9 cellular contexts compared by ENCODE assay signal in the genomic region with DNA sequence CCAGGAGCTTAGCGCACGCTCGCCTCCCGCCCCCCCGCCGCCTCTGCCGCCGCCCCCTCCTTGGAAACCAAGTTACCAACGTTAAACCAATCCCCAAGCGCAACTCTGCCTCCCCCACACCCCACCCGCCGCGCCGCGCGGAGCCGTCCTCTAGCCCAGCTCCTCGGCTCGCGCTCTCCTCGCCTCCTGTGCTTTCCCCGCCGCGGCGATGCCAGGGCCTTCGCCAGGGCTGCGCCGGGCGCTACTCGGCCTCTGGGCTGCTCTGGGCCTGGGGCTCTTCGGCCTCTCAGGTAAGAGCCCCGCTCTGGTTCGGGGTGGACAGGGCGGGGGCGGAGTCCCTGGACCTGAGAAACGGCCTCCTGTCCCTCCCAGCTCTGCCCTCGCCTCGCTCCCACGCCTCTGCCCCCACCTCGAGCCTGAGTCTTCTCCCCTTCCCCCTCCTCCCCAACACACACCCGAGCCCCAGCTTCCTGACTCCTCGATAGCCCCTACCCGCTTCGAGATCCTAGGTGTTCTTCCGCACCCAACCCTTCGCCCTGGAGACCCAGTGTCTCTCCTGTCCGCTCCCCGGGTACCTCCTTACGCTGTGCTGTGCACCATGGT. TPM values are rescaled to one million over a fixed set of nuclear protein-coding genes. Genes with fewer than 3 reads are reported as not detected.
DNase-seq lines count a peak whose midpoint lies in the region; ATAC-seq, FAIRE-seq and TF ChIP-seq lines count a peak whose summit lies in the region.
"Had no signal": no experiment of that assay in that cellular context is flagged by ENCODE, and none has a peak within 500 bp of the region (broad histone marks: within the 10 kb centered on the region; RNA-seq: fewer than 3 reads in every experiment).

A gene with protein sequence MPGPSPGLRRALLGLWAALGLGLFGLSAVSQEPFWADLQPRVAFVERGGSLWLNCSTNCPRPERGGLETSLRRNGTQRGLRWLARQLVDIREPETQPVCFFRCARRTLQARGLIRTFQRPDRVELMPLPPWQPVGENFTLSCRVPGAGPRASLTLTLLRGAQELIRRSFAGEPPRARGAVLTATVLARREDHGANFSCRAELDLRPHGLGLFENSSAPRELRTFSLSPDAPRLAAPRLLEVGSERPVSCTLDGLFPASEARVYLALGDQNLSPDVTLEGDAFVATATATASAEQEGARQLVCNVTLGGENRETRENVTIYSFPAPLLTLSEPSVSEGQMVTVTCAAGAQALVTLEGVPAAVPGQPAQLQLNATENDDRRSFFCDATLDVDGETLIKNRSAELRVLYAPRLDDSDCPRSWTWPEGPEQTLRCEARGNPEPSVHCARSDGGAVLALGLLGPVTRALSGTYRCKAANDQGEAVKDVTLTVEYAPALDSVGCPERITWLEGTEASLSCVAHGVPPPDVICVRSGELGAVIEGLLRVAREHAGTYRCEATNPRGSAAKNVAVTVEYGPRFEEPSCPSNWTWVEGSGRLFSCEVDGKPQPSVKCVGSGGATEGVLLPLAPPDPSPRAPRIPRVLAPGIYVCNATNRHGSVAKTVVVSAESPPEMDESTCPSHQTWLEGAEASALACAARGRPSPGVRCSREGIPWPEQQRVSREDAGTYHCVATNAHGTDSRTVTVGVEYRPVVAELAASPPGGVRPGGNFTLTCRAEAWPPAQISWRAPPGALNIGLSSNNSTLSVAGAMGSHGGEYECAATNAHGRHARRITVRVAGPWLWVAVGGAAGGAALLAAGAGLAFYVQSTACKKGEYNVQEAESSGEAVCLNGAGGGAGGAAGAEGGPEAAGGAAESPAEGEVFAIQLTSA (plus strand): TSS at position 117 of the 603 bp plus-strand sequence. CDS start 92 bp downstream, at position 209.

- peaks cover 3 to 6% of the 10 kb centered on the region in 2 experiments; a peak in 4 of 5 replicates for H3K36me3 ChIP-seq in HepG2 (replicated peaks in 1 of 2; ENCODE audit: control insufficient read depth in 1 of 2, insufficient read depth in 2 of 2, low read length in 2 of 2)
- peaks cover 0 to 11% (median 8%) of the 10 kb centered on the region in 4 donors for H3K36me3 ChIP-seq in right lobe of liver

- H3K27me3 ChIP-seq in HepG2 (ENCODE audit: control insufficient read depth in 1 of 2, insufficient read depth in 2 of 2, low read length in 2 of 2): peaks cover 0 to 20% of the 10 kb centered on the region in 2 experiments; a peak in 3 of 5 replicates
- H3K27me3 ChIP-seq in right lobe of liver: peaks cover 12 to 29% of the 10 kb centered on the region in 2 donors

- 0 out of 2 replicates have a peak, but pooled peaks cover 6% of the 10 kb centered on the region for H4K20me1 ChIP-seq in HepG2 (ENCODE audit: insufficient read depth, low read length)

- FAIRE-seq in HepG2 (lab: Jason Lieb, UNC): no peak
- FAIRE-seq: endometrium had no signal

- no peaks in the 10 kb centered on the region for H3K79me2 ChIP-seq in HepG2 (ENCODE audit: insufficient read depth, low read length)

- no peak within 1 kb of the TSS for H2AFZ ChIP-seq in HepG2 (ENCODE audit: low read length)

- H3K9me3 ChIP-seq in HepG2 (ENCODE audit: low read length) (no peaks in the 10 kb centered on the region), right lobe of liver (no peaks in the 10 kb centered on the region)

- TF ChIP-seq CTCF in HepG2 (CRISPR knock-in tag; IDR thresholded peaks at IDR 0.05): no peak
- no peak for TF ChIP-seq CTCF in right lobe of liver (IDR thresholded peaks at IDR 0.05)
- TF ChIP-seq CTCF in coronary artery (IDR thresholded peaks at IDR 0.05): no peak

- TF ChIP-seq EP300 in HepG2 (IDR thresholded peaks at IDR 0.05; ENCODE audit: low read depth in 2 of 2, low read length in 2 of 2): no peak
- TF ChIP-seq EP300 in HepG2 (CRISPR knock-in tag; IDR thresholded peaks at IDR 0.05; ENCODE audit: borderline replicate concordance): no peak

- peak within 1 kb of the TSS; percentile 84 for H3K27ac Mint-ChIP-seq in T-helper 1 cell treated with Interleukin-12 subunit alpha and Interleukin-12 subunit beta and Interleukin-4 antibody, amounts not matched to agents 30 μg/mL and 1 μg/mL, for 36 hours

- peaks cover 16% of the 10 kb centered on the region for H3K36me3 Mint-ChIP-seq in T-helper 1 cell treated with Interleukin-12 subunit alpha and Interleukin-12 subunit beta and Interleukin-4 antibody, amounts not matched to agents 30 μg/mL and 1 μg/mL, for 36 hours (ENCODE audit: low read depth)

- ATAC-seq in HepG2 (peak; percentile 3; the same call in 2 of the 3 replicates), right lobe of liver (no peak), GM19035 (IDR thresholded peaks at IDR 0.05; ENCODE audit: unreplicated experiment) (no peak)

- 2% methylated on average over 17 of the region's 49 CpGs for WGBS in HepG2 (ENCODE audit: low lambda C conversion rate)
- WGBS in right lobe of liver (ENCODE audit: insufficient coverage, low coverage, low lambda C conversion rate, missing lambda C conversion rate): 1% methylated on average over 10 of the region's 49 CpGs

- H3K9ac ChIP-seq in HepG2 (ENCODE audit: insufficient read depth, low read depth, low read length): peak within 1 kb of the TSS; percentile 34

- peaks cover 53% of the 10 kb centered on the region for H3K4me1 Mint-ChIP-seq in T-helper 1 cell treated with Interleukin-12 subunit alpha and Interleukin-12 subunit beta and Interleukin-4 antibody, amounts not matched to agents 30 μg/mL and 1 μg/mL, for 36 hours (ENCODE audit: low read depth)

- DNase-seq in HepG2 (ENCODE audit: low spot score): no peak
- no peak for DNase-seq in right lobe of liver
- DNase-seq in coronary artery (ENCODE audit: low spot score): no peak
- DNase-seq in nucleus accumbens (lab: John Stamatoyannopoulos, UW): peak in 32 of 56 donors; percentile 6 to 86 (median 54)
- no peak for DNase-seq in NCI-H128 (lab: John Stamatoyannopoulos, UW; ENCODE audit: unreplicated experiment)
- no peak for DNase-seq in ureter (ENCODE audit: low spot score)

- H3K27ac ChIP-seq in HepG2 (ENCODE audit: extremely low read length, insufficient read depth, low read length) (no peak within 1 kb of the TSS), right lobe of liver (no peak within 1 kb of the TSS), coronary artery (no peak within 1 kb of the TSS)

- H3K4me3 Mint-ChIP-seq in T-helper 1 cell treated with Interleukin-12 subunit alpha and Interleukin-12 subunit beta and Interleukin-4 antibody, amounts not matched to agents 30 μg/mL and 1 μg/mL, for 36 hours: peak within 1 kb of the TSS; percentile 81

- H3K4me3 ChIP-seq in HepG2 (replicated peaks in 1 of 3; ENCODE audit: insufficient read depth in 1 of 3, low read depth in 2 of 3, low read length in 3 of 3): peak within 1 kb of the TSS; percentile 52 to 79 (median 62)
- peak within 1 kb of the TSS in 1 of 3 donors; percentile 11 for H3K4me3 ChIP-seq in right lobe of liver
- H3K4me3 ChIP-seq in coronary artery: peak within 1 kb of the TSS; percentile 73

- no peaks in the 10 kb centered on the region for H3K9me3 Mint-ChIP-seq in T-helper 1 cell treated with Interleukin-12 subunit alpha and Interleukin-12 subunit beta and Interleukin-4 antibody, amounts not matched to agents 30 μg/mL and 1 μg/mL, for 36 hours

- no peak for TF ChIP-seq RAD21 in HepG2 (CRISPR knock-in tag; IDR thresholded peaks at IDR 0.05)

- H3K4me1 ChIP-seq in HepG2 (ENCODE audit: insufficient read depth, low read length) (peaks cover 75% of the 10 kb centered on the region), right lobe of liver (peaks cover 0 to 59% (median 6%) of the 10 kb centered on the region in 4 donors)

- POLR2A ChIA-PET in HepG2 (lab: Yijun Ruan, JAX): interaction anchor here (0.9 to 7.3 kb wide), 10 partner anchors 10 to 184 kb away, joined by 3 to 149 read pairs (median 6); a partner anchor contains a TSS

- peak within 1 kb of the TSS; percentile 97 for H3K4me2 ChIP-seq in HepG2 (ENCODE audit: low read depth, low read length)

- peaks cover 71% of the 10 kb centered on the region for H3K27me3 Mint-ChIP-seq in T-helper 1 cell treated with Interleukin-12 subunit alpha and Interleukin-12 subunit beta and Interleukin-4 antibody, amounts not matched to agents 30 μg/mL and 1 μg/mL, for 36 hours (ENCODE audit: low read depth)

- intact Hi-C loops in HepG2 (cut with micrococcal nuclease; ENCODE audit: unreplicated experiment) (no loop called here), right lobe of liver (cut with DNase I) (no loop called here)

- CTCF ChIA-PET in HepG2 (lab: Yijun Ruan, JAX; ENCODE audit: low intra/inter-chr PET ratio, low total read pairs): no interaction called here

- TF ChIP-seq POLR2A in HepG2 (IDR thresholded peaks at IDR 0.05; ENCODE audit: insufficient read depth in 1 of 2, low read depth in 2 of 2, low read length in 2 of 2) (no peak), right lobe of liver (IDR thresholded peaks at IDR 0.05) (no peak)

- BruUV-seq in HepG2 (replicated peaks; lab: Mats Ljungman, UMichigan): no TSS peak

- in situ Hi-C loops in HepG2 (cut with HindIII; ENCODE audit: extremely low pct_ligation_motif_present, low pct_unique_long_range_greater_than_20kb): no loop called here

RNA-seq across cellular contexts. Expression of the gene that starts here (rescaled TPM):
- total RNA-seq in HepG2 (2016; rRNA removed; fragmentation: Illumina TruSeq; extraction: Trizol) (0.46 TPM in 1 of 2 replicates, not detected in the other), right lobe of liver (under 1 TPM in 3 of 6 experiments, not detected in 3; 0.06 to 0.27 (median 0.24) TPM), ureter (1.8 TPM)
- total RNA-seq in HepG2 (2016; cell fraction: cytosol; rRNA removed; fragmentation: Illumina TruSeq; extraction: Trizol; ENCODE audit: low read depth): 0.26 TPM in 1 of 2 replicates, not detected in the other
- 0.22 and 0.35 TPM in 2 replicates for total RNA-seq in HepG2 (2016; cell fraction: insoluble cytoplasmic fraction; rRNA removed; fragmentation: Illumina TruSeq; extraction: Trizol)
- total RNA-seq in HepG2 (2016; cell fraction: membrane; rRNA removed; fragmentation: Illumina TruSeq; extraction: Trizol): 0.09 TPM in 1 of 2 replicates, not detected in the other
- total RNA-seq in HepG2 (2016; cell fraction: nucleus; rRNA removed; fragmentation: Illumina TruSeq; extraction: Trizol): 0.44 and 0.56 TPM in 2 replicates
- polyA plus RNA-seq in HepG2 (2011; rRNA removed): 1.6 and 1.9 TPM in 2 replicates
- polyA plus RNA-seq in HepG2 (2011; cell fraction: cytosol; rRNA removed): 0.49 and 1.0 TPM in 2 replicates
- 29.1 and 52.4 TPM in 2 replicates for polyA plus RNA-seq in HepG2 (2011; cell fraction: nucleus; rRNA removed)
- 1.6 and 1.8 TPM in 2 replicates for polyA plus RNA-seq in HepG2 (2012)
- polyA plus RNA-seq in HepG2 (2016; cell fraction: cytosol; fragmentation: Illumina TruSeq; extraction: Trizol; ENCODE audit: low read depth): not detected in 2 replicates
- polyA plus RNA-seq in HepG2 (2016; cell fraction: insoluble cytoplasmic fraction; fragmentation: Illumina TruSeq; extraction: Trizol; ENCODE audit: low read depth): 0.11 TPM in 1 of 2 replicates, not detected in the other
- not detected in 2 replicates for polyA plus RNA-seq in HepG2 (2016; cell fraction: membrane; fragmentation: Illumina TruSeq; extraction: Trizol; ENCODE audit: low read depth)
- polyA plus RNA-seq in HepG2 (2016; cell fraction: nucleus; fragmentation: Illumina TruSeq; extraction: Trizol; ENCODE audit: insufficient read depth, low read depth): 1.4 and 2.3 TPM in 2 replicates
- polyA minus RNA-seq in HepG2 (2011; rRNA and poly(A)+ RNA removed; ENCODE audit: low replicate concordance): 1.5 and 4.0 TPM in 2 replicates
- 0.49 and 0.97 TPM in 2 replicates for polyA minus RNA-seq in HepG2 (2011; cell fraction: cytosol; rRNA and poly(A)+ RNA removed)
- 1.7 and 3.1 TPM in 2 replicates for polyA minus RNA-seq in HepG2 (2011; cell fraction: nucleus; rRNA and poly(A)+ RNA removed)

Comparison
In these comparisons a context has a peak if more than half of its experiments do, and no peak if none do; other contexts are left out.
1. DNase-seq: peak in nucleus accumbens (32 of 56); none in HepG2 (single experiment), right lobe of liver (0 of 3), coronary artery (single experiment), NCI-H128 (single experiment) and ureter (single experiment).